6 cellular contexts compared by ENCODE assay signal in the genomic region with DNA sequence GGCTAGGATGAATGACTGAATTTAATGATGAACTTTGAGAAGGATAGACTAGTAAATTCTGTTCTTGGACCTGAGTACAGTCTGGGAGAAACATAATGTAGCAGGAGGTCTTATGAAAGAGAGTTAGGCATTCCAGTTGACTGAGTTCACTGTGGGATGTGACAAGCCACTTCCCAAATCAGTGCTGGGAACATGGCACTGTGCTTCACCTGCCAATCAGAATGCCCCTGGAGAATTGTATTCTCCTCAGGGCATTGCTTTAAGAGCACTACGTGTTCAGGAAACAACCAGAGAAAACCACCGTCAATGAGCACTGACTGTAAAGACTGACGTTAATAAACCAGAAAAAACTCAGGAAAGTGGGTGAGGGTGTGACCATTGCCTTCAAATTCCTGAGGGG. TPM values are rescaled to one million over a fixed set of nuclear protein-coding genes. Genes with fewer than 3 reads are reported as not detected.
DNase-seq lines count a peak whose midpoint lies in the region; ATAC-seq and TF ChIP-seq lines count a peak whose summit lies in the region.

No MANE protein-coding gene starts in this region.

- WGBS in esophagus squamous epithelium, 2 donors = 47 to 86% methylated on average over 3 of the region's 3 CpGs

- TF ChIP-seq POLR2A in esophagus squamous epithelium (IDR thresholded peaks at IDR 0.05) = peak in 1 of 4 donors; percentile 42

- intact Hi-C loops in esophagus squamous epithelium (cut with DNase I) = loop anchor here (5.0 kb wide), 1 partner anchor 73 kb away; a partner anchor contains a TSS

- H3K4me1 ChIP-seq in esophagus squamous epithelium (peaks cover 12 to 65% (median 22%) of the 10 kb centered on the region in 3 donors), subcutaneous abdominal adipose tissue (ENCODE audit: control insufficient read depth in 5 of 5, insufficient read depth in 5 of 5, low read length in 5 of 5) (peaks cover 17 to 46% (median 35%) of the 10 kb centered on the region in 5 donors)

- TF ChIP-seq CTCF in esophagus squamous epithelium (IDR thresholded peaks at IDR 0.05) = no peak

- H3K9ac ChIP-seq in subcutaneous abdominal adipose tissue (ENCODE audit: low read length in 5 of 5) = peak overlapping the region; percentile 93 to 100 (median 98)

- DNase-seq in NCI-H2171 treated with DMSO at 0.1 percent for 48 hours (lab: John Stamatoyannopoulos, UW) = peak; percentile 20
- no peak for DNase-seq in NCI-H2171 (lab: John Stamatoyannopoulos, UW)
- DNase-seq in esophagus squamous epithelium (lab: John Stamatoyannopoulos, UW) = no peak

- peak overlapping the region in 3 of 4 donors; percentile 78 to 94 (median 90) for H3K4me3 ChIP-seq in esophagus squamous epithelium
- H3K4me3 ChIP-seq in subcutaneous abdominal adipose tissue (ENCODE audit: low read depth in 1 of 5, low read length in 5 of 5) = peak overlapping the region; percentile 85 to 97 (median 92)

- H3K27me3 ChIP-seq in esophagus squamous epithelium = no peaks in the 10 kb centered on the region
- H3K27me3 ChIP-seq in subcutaneous abdominal adipose tissue (ENCODE audit: control insufficient read depth in 5 of 5, insufficient read depth in 4 of 5, low read length in 5 of 5) = no peaks in the 10 kb centered on the region

- H3K9me3 ChIP-seq in esophagus squamous epithelium = no peaks in the 10 kb centered on the region
- H3K9me3 ChIP-seq in subcutaneous abdominal adipose tissue (ENCODE audit: control insufficient read depth in 5 of 5, low read length in 5 of 5) = no peaks in the 10 kb centered on the region

- H3K27ac ChIP-seq in esophagus squamous epithelium (peak overlapping the region; percentile 91 to 98 (median 96)), subcutaneous abdominal adipose tissue (ENCODE audit: low read depth, low read length) (peak overlapping the region; percentile 95)

- peaks cover 0 to 26% (median 0%) of the 10 kb centered on the region in 3 donors for H3K36me3 ChIP-seq in esophagus squamous epithelium
- H3K36me3 ChIP-seq in subcutaneous abdominal adipose tissue (ENCODE audit: control insufficient read depth in 5 of 5, insufficient read depth in 5 of 5, low read length in 5 of 5) = peaks cover 0 to 20% (median 11%) of the 10 kb centered on the region in 5 donors

- no peak for ATAC-seq in HG03025 (IDR thresholded peaks at IDR 0.05; ENCODE audit: low FRiP score, unreplicated experiment)
- no peak for ATAC-seq in GM19324 (IDR thresholded peaks at IDR 0.05; ENCODE audit: low FRiP score, unreplicated experiment)

RNA-seq across cellular contexts. Expression of a gene that starts 1.2 kb away (rescaled TPM):
- total RNA-seq in esophagus squamous epithelium = 10 to 100 TPM in 3 of 4 donors, 1 to 10 TPM in 1; 6.6 to 19.6 (median 14.2) TPM

RNA-seq across cellular contexts. Expression of a gene that starts 1.5 kb away (rescaled TPM):
- total RNA-seq in esophagus squamous epithelium = 1,000 to 10,000 TPM in 3 of 4 donors, 100 to 1,000 TPM in 1; 759 to 4,621 (median 3,503) TPM

RNA-seq across cellular contexts. Expression of a gene that starts 5.7 kb away (rescaled TPM):
- total RNA-seq in esophagus squamous epithelium = 10 to 100 TPM in 1 of 4 donors, 1 to 10 TPM in 3; 1.3 to 17.5 (median 5.1) TPM

RNA-seq across cellular contexts. Expression of a gene that starts 8.6 kb away (rescaled TPM):
- total RNA-seq in esophagus squamous epithelium = 1 to 10 TPM in 3 of 4 donors, under 1 TPM in 1; 0.42 to 4.2 (median 1.5) TPM

RNA-seq across cellular contexts. Expression of a gene that starts 14.4 kb away (rescaled TPM):
- total RNA-seq in esophagus squamous epithelium = 1 to 10 TPM in 1 of 4 donors, not detected in 3; 2.2 TPM
